In genomic region chr7:108581655-108582491, GRCh38 we compare ENCODE assay signal across 1 cellular context.
TF ChIP-seq lines count a peak whose summit lies in the region.

No MANE protein-coding gene starts in this region.

TF ChIP-seq in HepG2, 621 proteins besides CTCF, POLR2A, EP300 and RAD21:
- peak in 1 of 2 experiments; percentile 28; a peak in 1 of 4 replicates for TF ChIP-seq NR2F1 (CRISPR knock-in tag; IDR thresholded peaks at IDR 0.05)
- TF ChIP-seq RARA (CRISPR knock-in tag; IDR thresholded peaks at IDR 0.05): 0 out of 2 replicates have a peak, but pooled peaks have one; percentile 14
- TF ChIP-seq ZNF382 (CRISPR knock-in tag; IDR thresholded peaks at IDR 0.05; ENCODE audit: borderline replicate concordance): no peak
- TF ChIP-seq KLF12 (CRISPR knock-in tag; IDR thresholded peaks at IDR 0.05; ENCODE audit: borderline replicate concordance): no peak
- TF ChIP-seq NR2F6 (IDR thresholded peaks at IDR 0.05): peak; percentile 28; the same call in 1 of the 2 replicates
- peak; percentile 34; the same call in 1 of the 2 replicates for TF ChIP-seq NR2F6 (CRISPR knock-in tag; IDR thresholded peaks at IDR 0.05)
- TF ChIP-seq ZHX1 (CRISPR knock-in tag; IDR thresholded peaks at IDR 0.05; ENCODE audit: low read depth): no peak
- TF ChIP-seq HNF4G (IDR thresholded peaks at IDR 0.05; ENCODE audit: borderline replicate concordance, low read depth, low read length): 0 out of 2 replicates have a peak, but pooled peaks have one; percentile 28
- TF ChIP-seq HNF4G (CRISPR knock-in tag; IDR thresholded peaks at IDR 0.05; ENCODE audit: borderline replicate concordance, low read depth): no peak
- peak; percentile 67; the same call in 1 of the 2 replicates for TF ChIP-seq SIX1 (CRISPR knock-in tag; IDR thresholded peaks at IDR 0.05; ENCODE audit: borderline replicate concordance)
- no peak for TF ChIP-seq EEA1 (CRISPR knock-in tag; IDR thresholded peaks at IDR 0.05; ENCODE audit: borderline replicate concordance)
- peak; percentile 91 for TF ChIP-seq TEAD3 (CRISPR knock-in tag; optimal IDR thresholded peaks at IDR 0.05; ENCODE audit: borderline replicate concordance)
- TF ChIP-seq ASH2L (IDR thresholded peaks at IDR 0.05; ENCODE audit: insufficient read length, low read depth, low read length): peak; percentile 58
- TF ChIP-seq SUZ12 (IDR thresholded peaks at IDR 0.05; ENCODE audit: low read depth, low read length): no peak
- no peak for TF ChIP-seq REPIN1 (CRISPR knock-in tag; IDR thresholded peaks at IDR 0.05; ENCODE audit: borderline replicate concordance, low read depth)
- no peak for TF ChIP-seq ZNF790 (CRISPR knock-in tag; IDR thresholded peaks at IDR 0.05; ENCODE audit: borderline replicate concordance)
- peak; percentile 95 for TF ChIP-seq BCL6 (CRISPR knock-in tag; IDR thresholded peaks at IDR 0.05)
- TF ChIP-seq JUN (CRISPR knock-in tag; IDR thresholded peaks at IDR 0.05): no peak
- no peak for TF ChIP-seq TIGD3 (CRISPR knock-in tag; IDR thresholded peaks at IDR 0.05; ENCODE audit: borderline replicate concordance)
- TF ChIP-seq MXD4 (CRISPR knock-in tag; IDR thresholded peaks at IDR 0.05): no peak
